ENCODE assay signal across 10 cellular contexts in genomic region chr5:108726446-108727091, GRCh38. TPM values are rescaled to one million over a fixed set of nuclear protein-coding genes. Genes with fewer than 3 reads are reported as not detected.
DNase-seq lines count a peak whose midpoint lies in the region; ATAC-seq and TF ChIP-seq lines count a peak whose summit lies in the region.
"Had no signal": no experiment of that assay in that cellular context is flagged by ENCODE, and none has a peak within 500 bp of the region (broad histone marks: within the 10 kb centered on the region; RNA-seq: fewer than 3 reads in every experiment).

No MANE protein-coding gene starts in this region.

- H3K4me3 ChIP-seq in cardiac muscle cell (peak overlapping the region; percentile 70), heart right ventricle (peak overlapping the region in 5 of 10 donors; percentile 74 to 96 (median 91)), adipocyte (ENCODE audit: low read length) (peak overlapping the region; percentile 94), left lung (peak overlapping the region in 1 of 2 donors; percentile 58), upper lobe of left lung (peak overlapping the region in 1 of 4 donors; percentile 63)

- DNase-seq in cardiac muscle cell (ENCODE audit: low read depth in 1 of 2, low spot score in 1 of 2), result no peak
- no peak for DNase-seq in heart right ventricle
- no peak for DNase-seq in adipocyte (ENCODE audit: low read depth)
- DNase-seq in left lung, result no peak
- no peak for DNase-seq in upper lobe of left lung
- DNase-seq in HuH-7 (ENCODE audit: low spot score), result no peak
- DNase-seq in T-helper 9 cell, result no peak
- no peak for DNase-seq in substantia nigra (lab: John Stamatoyannopoulos, UW)
- DNase-seq: retina had no signal

- no peak for TF ChIP-seq EP300 in upper lobe of left lung (IDR thresholded peaks at IDR 0.05)

- WGBS in heart right ventricle, 2 donors, result 83 to 92% methylated on average over 4 of the region's 4 CpGs
- WGBS in upper lobe of left lung, 2 donors, result 66 to 71% methylated on average over 4 of the region's 4 CpGs

- no peak for TF ChIP-seq POLR2A in upper lobe of left lung (IDR thresholded peaks at IDR 0.05)

- TF ChIP-seq CTCF in cardiac muscle cell (IDR thresholded peaks at IDR 0.05; ENCODE audit: low read depth, low read length) (no peak), heart right ventricle (IDR thresholded peaks at IDR 0.05) (no peak), left lung (IDR thresholded peaks at IDR 0.05) (no peak), upper lobe of left lung (IDR thresholded peaks at IDR 0.05) (no peak)

- H3K27me3 ChIP-seq in cardiac muscle cell (no peaks in the 10 kb centered on the region), heart right ventricle (no peaks in the 10 kb centered on the region), adipocyte (replicated peaks; ENCODE audit: control insufficient read depth, insufficient read depth, low read length) (no peaks in the 10 kb centered on the region), left lung (no peaks in the 10 kb centered on the region), upper lobe of left lung (no peaks in the 10 kb centered on the region)
- H3K27me3 ChIP-seq: tibial nerve had no signal

- intact Hi-C loops in heart right ventricle (cut with DNase I), result loop anchor here in 1 of 10 donors (10.0 kb wide), 1 partner anchor 688 kb away; no protein-coding TSS in a partner anchor
- intact Hi-C loops in left lung (cut with DNase I), result no loop called here

- no peak for ATAC-seq in heart right ventricle
- no peak for ATAC-seq in left lung
- ATAC-seq in upper lobe of left lung (ENCODE audit: low FRiP score in 2 of 2), result no peak

- H3K27ac ChIP-seq in cardiac muscle cell, result peak overlapping the region; percentile 95
- H3K27ac ChIP-seq in heart right ventricle, result peak overlapping the region in 4 of 10 donors; percentile 94 to 96 (median 96)
- H3K27ac ChIP-seq in left lung, result peak overlapping the region; percentile 94 to 96
- H3K27ac ChIP-seq in upper lobe of left lung, result peak overlapping the region in 3 of 4 donors; percentile 95 to 98 (median 96)
- H3K27ac ChIP-seq in substantia nigra (ENCODE audit: low read depth, low read length, poor library complexity, severe bottlenecking), result no peak overlapping the region

- H3K9me3 ChIP-seq in cardiac muscle cell (ENCODE audit: low read depth) (no peaks in the 10 kb centered on the region), heart right ventricle (no peaks in the 10 kb centered on the region), adipocyte (ENCODE audit: control insufficient read depth, low read length) (no peaks in the 10 kb centered on the region), left lung (no peaks in the 10 kb centered on the region), upper lobe of left lung (no peaks in the 10 kb centered on the region)
- H3K9me3 ChIP-seq: tibial nerve had no signal

- H3K9ac ChIP-seq in adipocyte (ENCODE audit: low read length), result peak overlapping the region; percentile 97

- H3K4me1 ChIP-seq in cardiac muscle cell (ENCODE audit: low read depth), result peaks cover 11% of the 10 kb centered on the region
- H3K4me1 ChIP-seq in heart right ventricle, result peaks cover 0 to 36% (median 6%) of the 10 kb centered on the region in 9 donors
- peaks cover 17% of the 10 kb centered on the region for H3K4me1 ChIP-seq in adipocyte (ENCODE audit: control insufficient read depth, insufficient read depth, low read length)
- peaks cover 0 to 22% of the 10 kb centered on the region in 2 donors for H3K4me1 ChIP-seq in left lung
- peaks cover 0 to 24% (median 9%) of the 10 kb centered on the region in 4 donors for H3K4me1 ChIP-seq in upper lobe of left lung

- H3K36me3 ChIP-seq in cardiac muscle cell (no peaks in the 10 kb centered on the region), heart right ventricle (no peaks in the 10 kb centered on the region), adipocyte (ENCODE audit: control insufficient read depth, insufficient read depth, low read length, severe bottlenecking) (no peaks in the 10 kb centered on the region), left lung (no peaks in the 10 kb centered on the region), upper lobe of left lung (no peaks in the 10 kb centered on the region)
- H3K36me3 ChIP-seq: tibial nerve had no signal

RNA-seq across cellular contexts. Expression of gene FER, which starts 21.1 kb away (rescaled TPM):
- total RNA-seq in cardiac muscle cell (12.7 and 30.7 TPM in 2 replicates), heart right ventricle (10 to 100 TPM; 11.7 to 21.9 (median 15.3) TPM), left lung (10 to 100 TPM; 26.0 to 27.0 TPM), upper lobe of left lung (10 to 100 TPM; 17.6 to 55.5 (median 27.9) TPM)
- polyA plus RNA-seq in cardiac muscle cell (25.9 and 29.7 TPM in 2 replicates), heart right ventricle (1 to 10 TPM; 1.4 to 1.8 TPM)
